16 cellular contexts compared by ENCODE assay signal in the genomic region with DNA sequence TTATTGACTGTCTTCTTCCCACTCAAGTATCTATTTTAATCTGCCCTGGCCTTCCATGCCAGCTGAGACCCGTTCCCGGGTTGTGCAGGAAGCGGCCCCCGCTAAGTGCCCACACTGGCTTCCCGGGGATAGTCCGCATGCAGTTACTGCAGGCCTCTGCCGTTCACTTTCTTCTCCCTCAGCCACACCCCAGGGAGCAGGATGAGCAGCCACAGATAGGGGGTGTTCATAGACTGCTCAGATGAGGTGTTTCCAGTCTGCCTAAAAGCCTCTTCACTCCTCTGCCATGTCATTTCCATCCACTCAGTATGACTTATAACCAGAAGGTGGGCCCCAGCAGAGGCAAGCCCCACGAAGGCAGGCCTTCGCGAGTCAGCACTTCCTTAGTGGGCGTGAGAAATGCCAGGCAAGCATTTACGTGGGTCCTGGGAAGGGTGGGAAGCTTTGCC. TPM values are rescaled to one million over a fixed set of nuclear protein-coding genes. Genes with fewer than 3 reads are reported as not detected.
DNase-seq lines count a peak whose midpoint lies in the region; ATAC-seq and TF ChIP-seq lines count a peak whose summit lies in the region.
"Had no signal": no experiment of that assay in that cellular context is flagged by ENCODE, and none has a peak within 500 bp of the region (broad histone marks: within the 10 kb centered on the region; RNA-seq: fewer than 3 reads in every experiment).

No MANE protein-coding gene starts in this region.

- H3K9me3 Mint-ChIP-seq in activated T-cell treated with anti-CD3 and anti-CD28 coated beads, Interleukin-2, amount 50 U/mL, for 4 hours = no peaks in the 10 kb centered on the region
- H3K9me3 Mint-ChIP-seq: activated CD4-positive, alpha-beta T cell treated with anti-CD3 and anti-CD28 coated beads, Interleukin-2, amount 10 ng/mL, durations not matched to agents 7 days and 5 days; mesothelial cell of epicardium had no signal

- TF ChIP-seq CTCF in heart right ventricle (IDR thresholded peaks at IDR 0.05) = peak in 1 of 9 donors; percentile 3

- H3K27me3 ChIP-seq in heart right ventricle = no peaks in the 10 kb centered on the region
- H3K27me3 ChIP-seq: hepatocyte, sigmoid colon had no signal

- peaks cover 26% of the 10 kb centered on the region for H3K36me3 Mint-ChIP-seq in activated T-cell treated with anti-CD3 and anti-CD28 coated beads, Interleukin-2, amount 50 U/mL, for 4 hours (ENCODE audit: insufficient read depth)

- H3K4me1 Mint-ChIP-seq in activated T-cell treated with anti-CD3 and anti-CD28 coated beads, Interleukin-2, amount 50 U/mL, for 4 hours (ENCODE audit: low read depth) = peaks cover 46% of the 10 kb centered on the region

- peak; percentile 98 to 100 for ATAC-seq in activated T-cell treated with anti-CD3 and anti-CD28 coated beads, Interleukin-2, amount 50 U/mL, for 4 hours
- ATAC-seq in heart right ventricle = peak in 7 of 8 donors; percentile 26 to 66 (median 52)
- no peak for ATAC-seq in HG02970 (IDR thresholded peaks at IDR 0.05; ENCODE audit: low FRiP score, unreplicated experiment)

- no peak overlapping the region for H3K4me3 Mint-ChIP-seq in activated T-cell treated with anti-CD3 and anti-CD28 coated beads, Interleukin-2, amount 50 U/mL, for 4 hours
- H3K4me3 Mint-ChIP-seq: activated CD4-positive, alpha-beta T cell treated with anti-CD3 and anti-CD28 coated beads, Interleukin-2, amount 10 ng/mL, durations not matched to agents 7 days and 5 days; mesothelial cell of epicardium had no signal

- peak overlapping the region in 8 of 10 donors; percentile 3 to 75 (median 32) for H3K27ac ChIP-seq in heart right ventricle
- H3K27ac ChIP-seq: hepatocyte, sigmoid colon had no signal

- DNase-seq in NCI-H524 (lab: John Stamatoyannopoulos, UW) = peak; percentile 31 to 62
- no peak for DNase-seq in NCI-H524 treated with DMSO at 0.1 percent for 48 hours (lab: John Stamatoyannopoulos, UW)
- DNase-seq in activated T-cell treated with anti-CD3 and anti-CD28 coated beads, Interleukin-2, amount 50 U/mL, for 4 hours = no peak
- no peak for DNase-seq in heart right ventricle
- DNase-seq in stimulated activated CD8-positive, alpha-beta memory T cell treated with anti-CD3 and anti-CD28 coated beads, Interleukin-15, amount 100 ng/mL, for 48 hours (ENCODE audit: low read depth in 2 of 2) = peak; percentile 50 to 61
- DNase-seq in NOMO-1 (lab: John Stamatoyannopoulos, UW; ENCODE audit: unreplicated experiment in 2 of 2) = no peak
- no peak for DNase-seq in OCI-M1 (lab: John Stamatoyannopoulos, UW)
- DNase-seq: activated CD4-positive, alpha-beta T cell treated with anti-CD3 and anti-CD28 coated beads, Interleukin-2, amount 10 ng/mL, durations not matched to agents 7 days and 5 days; cortex of kidney; NCI-H187 treated with DMSO at 0.1 percent for 48 hours; SHP77; sigmoid colon had no signal

- no peaks in the 10 kb centered on the region for H3K27me3 Mint-ChIP-seq in activated T-cell treated with anti-CD3 and anti-CD28 coated beads, Interleukin-2, amount 50 U/mL, for 4 hours (ENCODE audit: low read depth)
- H3K27me3 Mint-ChIP-seq: activated CD4-positive, alpha-beta T cell treated with anti-CD3 and anti-CD28 coated beads, Interleukin-2, amount 10 ng/mL, durations not matched to agents 7 days and 5 days had no signal

- no peak overlapping the region for H3K4me3 ChIP-seq in heart right ventricle
- H3K4me3 ChIP-seq: hepatocyte, sigmoid colon had no signal

- peaks cover 0 to 60% (median 8%) of the 10 kb centered on the region in 9 donors for H3K36me3 ChIP-seq in heart right ventricle

- peaks cover 0 to 89% (median 52%) of the 10 kb centered on the region in 9 donors for H3K4me1 ChIP-seq in heart right ventricle

- H3K9me3 ChIP-seq in heart right ventricle = no peaks in the 10 kb centered on the region
- H3K9me3 ChIP-seq: sigmoid colon had no signal

- 48 to 58% methylated on average over 12 of the region's 12 CpGs for WGBS in heart right ventricle, 2 donors

- intact Hi-C loops in heart right ventricle (cut with DNase I) = no loop called here

RNA-seq across cellular contexts. Expression of gene MED9, which starts 7.7 kb away (rescaled TPM):
- total RNA-seq in activated T-cell treated with anti-CD3 and anti-CD28 coated beads, Interleukin-2, amount 50 U/mL, for 4 hours = 10 to 100 TPM; 15.0 to 16.4 (median 15.0) TPM
- 10 to 100 TPM; 31.4 to 42.0 (median 35.2) TPM for total RNA-seq in heart right ventricle
- polyA plus RNA-seq in heart right ventricle = 10 to 100 TPM; 32.6 to 33.8 TPM

RNA-seq across cellular contexts. Expression of gene RASD1, which starts 11.7 kb away (rescaled TPM):
- total RNA-seq in activated T-cell treated with anti-CD3 and anti-CD28 coated beads, Interleukin-2, amount 50 U/mL, for 4 hours = 1 to 10 TPM in 2 of 3 donors, under 1 TPM in 1; 0.87 to 1.3 (median 1.1) TPM
- total RNA-seq in heart right ventricle = 10 to 100 TPM in 4 of 10 donors, 1 to 10 TPM in 6; 2.2 to 67.7 (median 6.8) TPM
- polyA plus RNA-seq in heart right ventricle = 10 to 100 TPM; 26.3 to 85.8 TPM
- total RNA-seq: G401 had no signal

Comparison
In these comparisons a context has a peak if more than half of its experiments do, and no peak if none do; other contexts are left out.
1. DNase-seq: peak in NCI-H524 (2 of 2) and stimulated activated CD8-positive, alpha-beta memory T cell treated with anti-CD3 and anti-CD28 coated beads, Interleukin-15, amount 100 ng/mL, for 48 hours (2 of 2); none in NCI-H524 treated with DMSO at 0.1 percent for 48 hours (single experiment), activated T-cell treated with anti-CD3 and anti-CD28 coated beads, Interleukin-2, amount 50 U/mL, for 4 hours (single experiment), heart right ventricle (0 of 2), NOMO-1 (0 of 2) and OCI-M1 (single experiment).